In genomic region chr6:2634151-2634964, GRCh38 we compare ENCODE assay signal across 1 cellular context.
TF ChIP-seq lines count a peak whose summit lies in the region.

No MANE protein-coding gene starts in this region.

TF ChIP-seq in HepG2, 621 proteins besides CTCF, POLR2A, EP300 and RAD21 (continued from another document and continues in another):
- TF ChIP-seq ZUFSP (CRISPR knock-in tag; IDR thresholded peaks at IDR 0.05; ENCODE audit: borderline replicate concordance) (no peak), LCORL (IDR thresholded peaks at IDR 0.05) (no peak), LCORL (CRISPR knock-in tag; IDR thresholded peaks at IDR 0.05) (0 out of 2 replicates have a peak, but pooled peaks have one; percentile 48), ZNF704 (CRISPR knock-in tag; IDR thresholded peaks at IDR 0.05; ENCODE audit: borderline replicate concordance) (peak; percentile 75; the same call in 1 of the 2 replicates), ARID4A (CRISPR knock-in tag; IDR thresholded peaks at IDR 0.05; ENCODE audit: borderline replicate concordance) (no peak; the same call in 1 of the 2 replicates), SP5 (CRISPR knock-in tag; IDR thresholded peaks at IDR 0.05; ENCODE audit: borderline replicate concordance, low read depth) (peak; percentile 74; the same call in 1 of the 2 replicates), IRF1 (CRISPR knock-in tag; IDR thresholded peaks at IDR 0.05; ENCODE audit: low read depth) (no peak), RNF219 (CRISPR knock-in tag; IDR thresholded peaks at IDR 0.05) (no peak), KDM5A (IDR thresholded peaks at IDR 0.05; ENCODE audit: borderline replicate concordance, low read length) (no peak), TMF1 (CRISPR knock-in tag; IDR thresholded peaks at IDR 0.05; ENCODE audit: low read depth) (no peak), TGIF2 (CRISPR knock-in tag; IDR thresholded peaks at IDR 0.05) (no peak), ZNF749 (CRISPR knock-in tag; IDR thresholded peaks at IDR 0.05; ENCODE audit: borderline replicate concordance) (no peak; the same call in 1 of the 2 replicates), NFKBIZ (CRISPR knock-in tag; IDR thresholded peaks at IDR 0.05) (no peak), ZNF335 (CRISPR knock-in tag; IDR thresholded peaks at IDR 0.05) (no peak), ZNF816 (CRISPR knock-in tag; IDR thresholded peaks at IDR 0.05; ENCODE audit: borderline replicate concordance) (no peak), ELF4 (CRISPR knock-in tag; IDR thresholded peaks at IDR 0.05; ENCODE audit: borderline replicate concordance) (no peak), ZMYM3 (CRISPR knock-in tag; IDR thresholded peaks at IDR 0.05) (0 out of 2 replicates have a peak, but pooled peaks have one; percentile 35), NCOA1 (CRISPR knock-in tag; IDR thresholded peaks at IDR 0.05) (no peak), CAMTA2 (CRISPR knock-in tag; IDR thresholded peaks at IDR 0.05; ENCODE audit: borderline replicate concordance) (no peak), NR2F2 (IDR thresholded peaks at IDR 0.05; ENCODE audit: borderline replicate concordance, low read depth) (no peak), MYPOP (CRISPR knock-in tag; IDR thresholded peaks at IDR 0.05) (peak; percentile 70; the same call in 1 of the 2 replicates), CREB3 (CRISPR knock-in tag; IDR thresholded peaks at IDR 0.05) (no peak), ZNF260 (CRISPR knock-in tag; IDR thresholded peaks at IDR 0.05; ENCODE audit: borderline replicate concordance, low read depth) (no peak), CENPT (CRISPR knock-in tag; IDR thresholded peaks at IDR 0.05; ENCODE audit: low read depth) (no peak), ZZZ3 (CRISPR knock-in tag; IDR thresholded peaks at IDR 0.05; ENCODE audit: borderline replicate concordance) (no peak), ZNF225 (CRISPR knock-in tag; IDR thresholded peaks at IDR 0.05) (peak; percentile 77; the same call in 1 of the 2 replicates), SP4 (CRISPR knock-in tag; IDR thresholded peaks at IDR 0.05) (peak; percentile 30; the same call in 1 of the 2 replicates), YEATS4 (CRISPR knock-in tag; IDR thresholded peaks at IDR 0.05; ENCODE audit: borderline replicate concordance) (peak; percentile 67; the same call in 1 of the 2 replicates), ZNF609 (CRISPR knock-in tag; IDR thresholded peaks at IDR 0.05; ENCODE audit: borderline replicate concordance) (no peak), GZF1 (CRISPR knock-in tag; IDR thresholded peaks at IDR 0.05) (no peak), ZNF337 (CRISPR knock-in tag; IDR thresholded peaks at IDR 0.05; ENCODE audit: borderline replicate concordance, low read depth) (no peak), ZBTB1 (CRISPR knock-in tag; IDR thresholded peaks at IDR 0.05; ENCODE audit: borderline replicate concordance) (no peak), TBX2 (CRISPR knock-in tag; IDR thresholded peaks at IDR 0.05; ENCODE audit: borderline replicate concordance) (peak; percentile 22; the same call in 1 of the 2 replicates), U2AF2 (IDR thresholded peaks at IDR 0.05; ENCODE audit: low read depth, low read length) (no peak), ZNF143 (CRISPR knock-in tag; IDR thresholded peaks at IDR 0.05) (no peak), ZNF839 (CRISPR knock-in tag; IDR thresholded peaks at IDR 0.05; ENCODE audit: borderline replicate concordance) (no peak), ZNF652 (CRISPR knock-in tag; IDR thresholded peaks at IDR 0.05; ENCODE audit: borderline replicate concordance, low read depth) (0 out of 2 replicates have a peak, but pooled peaks have one; percentile 5), ZNF770 (CRISPR knock-in tag; IDR thresholded peaks at IDR 0.05) (no peak), THYN1 (CRISPR knock-in tag; IDR thresholded peaks at IDR 0.05; ENCODE audit: borderline replicate concordance, low read depth) (no peak), HHEX (CRISPR knock-in tag; IDR thresholded peaks at IDR 0.05) (no peak), ZNF75D (CRISPR knock-in tag; IDR thresholded peaks at IDR 0.05; ENCODE audit: borderline replicate concordance) (no peak)
